In the genomic region with DNA sequence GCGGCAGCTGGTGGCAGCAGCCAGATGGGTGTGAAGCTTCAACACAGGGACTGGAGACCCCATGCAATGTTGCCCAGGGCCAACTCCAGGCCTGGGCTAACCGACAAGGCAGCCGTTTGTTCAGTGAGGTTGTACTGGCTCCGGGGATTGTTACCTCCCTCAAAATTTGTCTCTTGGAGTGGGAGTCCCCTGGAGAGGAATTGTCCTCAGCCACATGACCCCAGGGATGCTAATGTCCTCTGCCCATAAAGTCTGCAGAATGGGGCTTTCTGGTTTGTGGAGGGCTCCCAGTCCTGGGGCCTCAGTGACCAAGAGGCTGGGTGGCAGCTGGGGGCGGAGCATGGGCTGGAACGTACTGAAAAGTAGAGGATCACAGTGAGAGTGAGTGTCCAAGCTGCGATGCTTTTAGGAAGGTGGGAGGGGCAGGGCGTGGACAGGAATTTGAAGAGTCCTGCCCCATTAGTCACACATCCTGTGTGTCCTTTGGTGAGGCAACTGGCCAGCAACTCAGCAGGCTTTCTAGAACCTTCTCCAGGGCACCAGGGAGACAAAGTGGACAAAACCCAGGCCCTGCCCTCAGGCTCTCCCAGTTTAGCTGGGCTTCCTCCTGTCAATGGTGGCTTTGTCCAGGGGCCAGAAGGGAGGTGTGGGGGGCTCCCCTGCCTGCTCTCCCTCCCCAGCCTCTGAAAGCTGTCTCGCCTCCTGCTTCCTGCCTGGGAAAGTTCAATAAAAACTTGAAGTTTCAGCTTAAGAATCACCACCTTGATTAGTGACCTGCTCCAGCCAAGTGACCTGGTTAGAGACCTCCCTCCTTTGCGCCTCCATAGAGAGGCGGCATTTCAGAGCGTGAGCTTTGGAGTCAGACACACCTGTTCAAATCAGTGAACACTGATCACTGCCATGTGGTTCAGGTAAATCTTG, we compare ENCODE assay signal across 1 cellular context.
TF ChIP-seq lines count a peak whose summit lies in the region.

No MANE protein-coding gene starts in this region.

TF ChIP-seq in IMR-90, 13 proteins besides CTCF, POLR2A, EP300 and RAD21 (continued from another document):
- TF ChIP-seq BHLHE40 (IDR thresholded peaks at IDR 0.05; ENCODE audit: low read depth, low read length) (no peak), MAFK (IDR thresholded peaks at IDR 0.05; ENCODE audit: low read depth, low read length) (no peak), RFX5 (IDR thresholded peaks at IDR 0.05; ENCODE audit: low read depth, low read length) (no peak), MXI1 (IDR thresholded peaks at IDR 0.05; ENCODE audit: borderline replicate concordance, low read depth, low read length) (no peak), SMC3 (IDR thresholded peaks at IDR 0.05; ENCODE audit: low read depth, low read length) (no peak), NFE2L2 (IDR thresholded peaks at IDR 0.05; ENCODE audit: low read depth, low read length) (no peak)
- TF ChIP-seq, protein P1, sequence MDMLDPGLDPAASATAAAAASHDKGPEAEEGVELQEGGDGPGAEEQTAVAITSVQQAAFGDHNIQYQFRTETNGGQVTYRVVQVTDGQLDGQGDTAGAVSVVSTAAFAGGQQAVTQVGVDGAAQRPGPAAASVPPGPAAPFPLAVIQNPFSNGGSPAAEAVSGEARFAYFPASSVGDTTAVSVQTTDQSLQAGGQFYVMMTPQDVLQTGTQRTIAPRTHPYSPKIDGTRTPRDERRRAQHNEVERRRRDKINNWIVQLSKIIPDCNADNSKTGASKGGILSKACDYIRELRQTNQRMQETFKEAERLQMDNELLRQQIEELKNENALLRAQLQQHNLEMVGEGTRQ (IDR thresholded peaks at IDR 0.05; ENCODE audit: low read depth, low read length): no peak
